27 cellular contexts compared by ENCODE assay signal in genomic region chr7:111920329-111920728, GRCh38.
"Had no signal": no experiment of that assay in that cellular context is flagged by ENCODE, and none has a peak within 500 bp of the region (broad histone marks: within the 10 kb centered on the region; RNA-seq: fewer than 3 reads in every experiment).

No MANE protein-coding gene starts in this region.

- H2AFZ ChIP-seq: hepatocyte had no signal

- H3K4me2 ChIP-seq: hepatocyte had no signal

- H3K4me3 Mint-ChIP-seq: naive thymus-derived CD8-positive, alpha-beta T cell; nephron progenitor cell; stimulated activated naive B cell treated with anti-CD40 and anti-IgM and Interleukin-4, amounts not matched to agents 10 μg/mL and 1 μg/mL and 100 μg/mL, for 72 hours; stimulated activated naive CD8-positive, alpha-beta T cell treated with anti-CD3 and anti-CD28 coated beads, Interleukin-15, Interleukin-2, amounts not matched to agents 100 ng/mL and 50 ng/mL, for 24 hours had no signal

- H3K27me3 ChIP-seq: esophagus muscularis mucosa, foreskin keratinocyte, gastroesophageal sphincter, heart left ventricle, hepatocyte, ovary, sigmoid colon, spleen, transverse colon, upper lobe of right lung, uterus had no signal

- ATAC-seq: gastroesophageal sphincter; heart left ventricle; left lobe of liver; naive thymus-derived CD8-positive, alpha-beta T cell; psoas muscle; right cardiac atrium; stimulated activated naive B cell treated with anti-CD40 and anti-IgM and Interleukin-4, amounts not matched to agents 10 μg/mL and 1 μg/mL and 100 μg/mL, for 72 hours; upper lobe of right lung had no signal

- H3K79me2 ChIP-seq: hepatocyte had no signal

- H3K27ac Mint-ChIP-seq: naive thymus-derived CD8-positive, alpha-beta T cell; nephron progenitor cell; stimulated activated naive B cell treated with anti-CD40 and anti-IgM and Interleukin-4, amounts not matched to agents 10 μg/mL and 1 μg/mL and 100 μg/mL, for 72 hours; stimulated activated naive CD8-positive, alpha-beta T cell treated with anti-CD3 and anti-CD28 coated beads, Interleukin-15, Interleukin-2, amounts not matched to agents 100 ng/mL and 50 ng/mL, for 24 hours had no signal

- H3K4me1 ChIP-seq: esophagus muscularis mucosa, foreskin keratinocyte, gastroesophageal sphincter, heart left ventricle, psoas muscle, sigmoid colon, spleen, transverse colon, upper lobe of right lung, uterus had no signal

- H3K4me1 Mint-ChIP-seq: naive thymus-derived CD8-positive, alpha-beta T cell; stimulated activated naive B cell treated with anti-CD40 and anti-IgM and Interleukin-4, amounts not matched to agents 10 μg/mL and 1 μg/mL and 100 μg/mL, for 72 hours had no signal

- H3K4me3 ChIP-seq: coronary artery, esophagus muscularis mucosa, gastroesophageal sphincter, heart left ventricle, hepatocyte, ovary, psoas muscle, sigmoid colon, spleen, thoracic aorta, transverse colon, upper lobe of right lung, uterus had no signal

- H3K36me3 Mint-ChIP-seq: naive thymus-derived CD8-positive, alpha-beta T cell; stimulated activated naive B cell treated with anti-CD40 and anti-IgM and Interleukin-4, amounts not matched to agents 10 μg/mL and 1 μg/mL and 100 μg/mL, for 72 hours had no signal

- FAIRE-seq: endothelial cell of umbilical vein had no signal

- H3K36me3 ChIP-seq: gastroesophageal sphincter, ovary, sigmoid colon, spleen, thoracic aorta, transverse colon, uterus had no signal

- H3K9me3 Mint-ChIP-seq: nephron progenitor cell; stimulated activated naive B cell treated with anti-CD40 and anti-IgM and Interleukin-4, amounts not matched to agents 10 μg/mL and 1 μg/mL and 100 μg/mL, for 72 hours; stimulated activated naive CD8-positive, alpha-beta T cell treated with anti-CD3 and anti-CD28 coated beads, Interleukin-15, Interleukin-2, amounts not matched to agents 100 ng/mL and 50 ng/mL, for 24 hours had no signal

- DNase-seq: dermis blood vessel endothelial cell; effector memory CD4-positive, alpha-beta T cell; foreskin keratinocyte; heart left ventricle; kidney; naive thymus-derived CD8-positive, alpha-beta T cell; nephron progenitor cell; nucleus accumbens; ovary; posterior cingulate gyrus; psoas muscle; right cardiac atrium; sigmoid colon; spleen; stimulated activated CD4-positive, alpha-beta T cell treated with anti-CD3 and anti-CD28 coated beads, Interleukin-4, amount 100 ng/mL, for 4 hours; stimulated activated naive B cell treated with anti-CD40 and anti-IgM and Interleukin-4, amounts not matched to agents 10 μg/mL and 1 μg/mL and 100 μg/mL, for 72 hours; transverse colon; upper lobe of right lung; uterus had no signal

- H3K27ac ChIP-seq: coronary artery, esophagus muscularis mucosa, foreskin keratinocyte, gastroesophageal sphincter, heart left ventricle, hepatocyte, ovary, psoas muscle, sigmoid colon, spleen, thoracic aorta, transverse colon, upper lobe of right lung, uterus had no signal

- H3K9me3 ChIP-seq: esophagus muscularis mucosa, gastroesophageal sphincter, heart left ventricle, ovary, psoas muscle, sigmoid colon, spleen, thoracic aorta, transverse colon, upper lobe of right lung, uterus had no signal
